In genomic region chr1:233606813-233607212, GRCh38 we compare ENCODE assay signal across 30 cellular contexts. TPM values are rescaled to one million over a fixed set of nuclear protein-coding genes. Genes with fewer than 3 reads are reported as not detected.
DNase-seq lines count a peak whose midpoint lies in the region; ATAC-seq and TF ChIP-seq lines count a peak whose summit lies in the region.
"Had no signal": no experiment of that assay in that cellular context is flagged by ENCODE, and none has a peak within 500 bp of the region (broad histone marks: within the 10 kb centered on the region; RNA-seq: fewer than 3 reads in every experiment).

No MANE protein-coding gene starts in this region.

- peaks cover 10 to 19% of the 10 kb centered on the region in 2 donors for H3K27me3 Mint-ChIP-seq in CD4-positive, alpha-beta memory T cell

- no peaks in the 10 kb centered on the region for H3K4me1 ChIP-seq in CD4-positive, alpha-beta memory T cell (ENCODE audit: insufficient read depth, low read length)
- H3K4me1 ChIP-seq: BLaER1, prostate gland had no signal

- CTCF ChIA-PET in CD4-positive, alpha-beta memory T cell (lab: Charles Lee; ENCODE audit: partially characterized antibody): no interaction called here

- intact Hi-C loops in CD4-positive, alpha-beta memory T cell (cut with micrococcal nuclease): no loop called here

- POLR2A ChIA-PET in CD4-positive, alpha-beta memory T cell (lab: Charles Lee; ENCODE audit: partially characterized antibody): no interaction called here

- no peak for TF ChIP-seq CTCF in epithelial cell of esophagus (IDR thresholded peaks at IDR 0.05; ENCODE audit: insufficient read depth, low read depth, low read length, missing control alignments)

- DNase-seq in epithelial cell of esophagus (ENCODE audit: low read depth) (peak; percentile 41), inferior parietal cortex (ENCODE audit: extremely low spot score) (no peak), islet precursor cell (no peak), foreskin melanocyte (no peak)
- DNase-seq in CD4-positive, alpha-beta memory T cell: no peak
- DNase-seq: activated naive CD4-positive, alpha-beta T cell treated with anti-CD3 and anti-CD28 coated beads for 36 hours; activated T-cell treated with anti-CD3 and anti-CD28 coated beads, Interleukin-2, amount 50 U/mL, for 72 hours; amniotic stem cell; brain microvascular endothelial cell; COR-L47; DND-41; naive thymus-derived CD4-positive, alpha-beta T cell; NCI-H1048; NCI-H1694 treated with DMSO at 0.1 percent for 48 hours; NCI-H2171 treated with DMSO at 0.1 percent for 48 hours; NCI-H524 treated with DMSO at 0.1 percent for 48 hours; nucleus accumbens; stimulated activated CD4-positive, alpha-beta T cell treated with anti-CD3 and anti-CD28 coated beads, Interleukin-12 subunit alpha, Interleukin-12 subunit beta, amount 100 ng/mL, for 4 hours; stimulated activated CD4-positive, alpha-beta T cell treated with anti-CD3 and anti-CD28 coated beads, Interleukin-4, amount 100 ng/mL, for 1 hour; trophoblast cell had no signal

- H3K36me3 Mint-ChIP-seq in CD4-positive, alpha-beta memory T cell: no peaks in the 10 kb centered on the region
- H3K36me3 Mint-ChIP-seq: mesothelial cell of epicardium; naive thymus-derived CD4-positive, alpha-beta T cell; WTC11 had no signal

- no peak overlapping the region for H3K4me3 ChIP-seq in epithelial cell of esophagus (ENCODE audit: low read length)
- H3K4me3 ChIP-seq in CD4-positive, alpha-beta memory T cell (ENCODE audit: low read length in 2 of 2): no peak overlapping the region
- H3K4me3 ChIP-seq: BLaER1, GM23338, prostate gland had no signal

- ATAC-seq in GM18858 (IDR thresholded peaks at IDR 0.05; ENCODE audit: unreplicated experiment) (peak; percentile 13), GM21528 (IDR thresholded peaks at IDR 0.05; ENCODE audit: low FRiP score, unreplicated experiment) (peak; percentile 41), HG03066 (IDR thresholded peaks at IDR 0.05; ENCODE audit: low read depth, unreplicated experiment) (peak; percentile 24)
- ATAC-seq: naive thymus-derived CD4-positive, alpha-beta T cell; sciatic nerve; WTC11 had no signal

- H3K27ac ChIP-seq in CD4-positive, alpha-beta memory T cell (ENCODE audit: low read depth, low read length): no peak overlapping the region
- H3K27ac ChIP-seq: BLaER1, brain microvascular endothelial cell, HL-60, prostate gland had no signal

- H3K9me3 ChIP-seq in CD4-positive, alpha-beta memory T cell (ENCODE audit: control insufficient read depth in 1 of 2, low read length in 2 of 2): no peaks in the 10 kb centered on the region
- H3K9me3 ChIP-seq: prostate gland had no signal

- no peaks in the 10 kb centered on the region for H3K27me3 ChIP-seq in CD4-positive, alpha-beta memory T cell (ENCODE audit: insufficient read depth, low read length)
- H3K27me3 ChIP-seq: BLaER1, brain microvascular endothelial cell had no signal

- H3K27ac Mint-ChIP-seq in CD4-positive, alpha-beta memory T cell: no peak overlapping the region
- H3K27ac Mint-ChIP-seq: activated naive CD4-positive, alpha-beta T cell treated with anti-CD3 and anti-CD28 coated beads for 36 hours; activated T-cell treated with anti-CD3 and anti-CD28 coated beads, Interleukin-2, amount 50 U/mL, for 72 hours; GM23338; mesothelial cell of epicardium; naive thymus-derived CD4-positive, alpha-beta T cell; WTC11 had no signal

- no peaks in the 10 kb centered on the region for H3K36me3 ChIP-seq in CD4-positive, alpha-beta memory T cell (ENCODE audit: insufficient read depth, low read length)
- H3K36me3 ChIP-seq: BLaER1, brain microvascular endothelial cell, prostate gland had no signal

- H3K9me3 Mint-ChIP-seq in CD4-positive, alpha-beta memory T cell: peaks cover 0 to 6% (median 0%) of the 10 kb centered on the region in 8 donors
- H3K9me3 Mint-ChIP-seq: GM23338, WTC11 had no signal

- no peaks in the 10 kb centered on the region for H3K4me1 Mint-ChIP-seq in CD4-positive, alpha-beta memory T cell
- H3K4me1 Mint-ChIP-seq: naive thymus-derived CD4-positive, alpha-beta T cell had no signal

- H3K4me3 Mint-ChIP-seq in CD4-positive, alpha-beta memory T cell: no peak overlapping the region
- H3K4me3 Mint-ChIP-seq: activated naive CD4-positive, alpha-beta T cell treated with anti-CD3 and anti-CD28 coated beads for 36 hours; activated T-cell treated with anti-CD3 and anti-CD28 coated beads, Interleukin-2, amount 50 U/mL, for 72 hours; GM23338; mesothelial cell of epicardium; naive thymus-derived CD4-positive, alpha-beta T cell; WTC11 had no signal

RNA-seq across cellular contexts. Expression of gene KCNK1, which starts 7.1 kb away (rescaled TPM):
- total RNA-seq in CD4-positive, alpha-beta memory T cell: not detected
- polyA plus RNA-seq in CD4-positive, alpha-beta memory T cell: not detected
- polyA plus RNA-seq: naive thymus-derived CD4-positive, alpha-beta T cell had no signal
